In the genomic region with DNA sequence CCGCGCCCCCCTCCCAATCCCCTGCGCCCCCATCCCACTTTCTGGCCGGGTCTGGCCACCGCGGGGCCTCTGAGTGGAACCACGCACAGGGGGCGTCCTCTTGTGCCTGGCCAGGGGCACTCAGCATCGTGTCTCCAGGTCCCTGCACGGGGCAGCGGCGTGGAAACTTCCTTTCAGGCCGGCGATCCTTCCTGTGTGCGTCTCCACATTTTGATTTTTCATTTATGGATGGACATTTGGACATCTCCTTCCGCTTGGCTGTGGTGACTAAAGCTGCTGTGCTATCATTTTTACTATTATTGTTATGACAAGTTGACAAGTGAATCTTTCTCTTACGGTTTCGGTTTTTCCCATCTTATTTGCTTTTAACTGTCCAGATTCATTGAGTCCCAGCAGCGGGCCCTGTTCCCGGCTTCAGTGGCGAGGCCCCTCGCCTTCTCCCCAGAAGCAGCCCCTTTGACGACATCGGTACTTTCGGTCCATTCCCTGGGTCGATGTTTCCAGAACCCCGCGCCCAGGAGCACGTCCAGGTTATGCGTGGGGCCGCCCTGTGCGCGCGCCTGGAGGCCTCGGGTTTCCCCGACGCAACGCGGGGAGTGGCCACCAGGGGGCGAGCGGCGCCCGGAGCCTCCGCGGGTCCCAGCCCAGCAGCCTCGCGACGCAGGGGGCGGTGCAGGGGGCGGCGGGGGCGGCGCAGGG, we compare ENCODE assay signal across 8 cellular contexts. TPM values are rescaled to one million over a fixed set of nuclear protein-coding genes. Genes with fewer than 3 reads are reported as not detected.
A peak's percentile ranks its signal among the peaks of the same experiment; 100 is the strongest.
DNase-seq lines count a peak whose midpoint lies in the region; ATAC-seq and TF ChIP-seq lines count a peak whose summit lies in the region.

No MANE protein-coding gene starts in this region.

- H3K27ac Mint-ChIP-seq in T-helper 1 cell treated with Interleukin-12 subunit alpha and Interleukin-12 subunit beta and Interleukin-4 antibody, amounts not matched to agents 30 μg/mL and 1 μg/mL, for 36 hours = peak overlapping the region; percentile 95

- TF ChIP-seq CTCF in adrenal gland (IDR thresholded peaks at IDR 0.05) (peak; percentile 54 to 97 (median 82)), left ventricle myocardium inferior (IDR thresholded peaks at IDR 0.05; ENCODE audit: borderline replicate concordance) (peak; percentile 81), prostate gland (IDR thresholded peaks at IDR 0.05) (peak; percentile 82 to 96 (median 92))

- H3K4me1 Mint-ChIP-seq in T-helper 1 cell treated with Interleukin-12 subunit alpha and Interleukin-12 subunit beta and Interleukin-4 antibody, amounts not matched to agents 30 μg/mL and 1 μg/mL, for 36 hours (ENCODE audit: low read depth) = peaks cover 31% of the 10 kb centered on the region

- 0 to 2% (median 2%) methylated on average over 15 to 51 of the region's 53 CpGs for WGBS in adrenal gland, 4 donors
- WGBS in prostate gland = 1% methylated on average over 28 of the region's 53 CpGs

- peak overlapping the region in 3 of 4 donors; percentile 26 to 68 (median 37) for H3K4me3 ChIP-seq in adrenal gland
- peak overlapping the region; percentile 69 for H3K4me3 ChIP-seq in left ventricle myocardium inferior
- peak overlapping the region; percentile 38 to 44 for H3K4me3 ChIP-seq in prostate gland

- no peaks in the 10 kb centered on the region for H3K36me3 Mint-ChIP-seq in T-helper 1 cell treated with Interleukin-12 subunit alpha and Interleukin-12 subunit beta and Interleukin-4 antibody, amounts not matched to agents 30 μg/mL and 1 μg/mL, for 36 hours (ENCODE audit: low read depth)

- H3K9me3 Mint-ChIP-seq in T-helper 1 cell treated with Interleukin-12 subunit alpha and Interleukin-12 subunit beta and Interleukin-4 antibody, amounts not matched to agents 30 μg/mL and 1 μg/mL, for 36 hours = no peaks in the 10 kb centered on the region

- peak in 13 of 14 donors; percentile 44 to 90 (median 66) for DNase-seq in C1 segment of cervical spinal cord (lab: John Stamatoyannopoulos, UW)
- DNase-seq in M059J (ENCODE audit: low read depth) = peak; percentile 67
- DNase-seq in adrenal gland = peak; percentile 75 to 95 (median 85)
- DNase-seq in left ventricle myocardium inferior = peak; percentile 86
- DNase-seq in prostate gland (ENCODE audit: low spot score) = peak; percentile 73
- DNase-seq in ureter (ENCODE audit: low spot score) = peak; percentile 91

- H3K4me1 ChIP-seq in adrenal gland (replicated peaks in 1 of 2) (peaks cover 0 to 8% of the 10 kb centered on the region in 2 donors), left ventricle myocardium inferior (peaks cover 14% of the 10 kb centered on the region), prostate gland (replicated peaks) (no peaks in the 10 kb centered on the region)

- no peaks in the 10 kb centered on the region for H3K27me3 ChIP-seq in adrenal gland
- peaks cover 23% of the 10 kb centered on the region for H3K27me3 ChIP-seq in left ventricle myocardium inferior (ENCODE audit: low read depth)
- H3K27me3 ChIP-seq in prostate gland (replicated peaks; ENCODE audit: insufficient read depth) = no peaks in the 10 kb centered on the region

- intact Hi-C loops in adrenal gland (cut with DNase I) (loop anchor here (5.0 kb wide), 3 partner anchors 43 to 268 kb away; no protein-coding TSS in a partner anchor), left ventricle myocardium inferior (cut with micrococcal nuclease) (no loop called here), prostate gland (cut with DNase I) (loop anchor here (5.0 to 10.0 kb wide), 2 partner anchors 268 to 370 kb away; no protein-coding TSS in a partner anchor)

- peak; percentile 42 for ATAC-seq in GM21390 (IDR thresholded peaks at IDR 0.05; ENCODE audit: unreplicated experiment)

- H3K36me3 ChIP-seq in adrenal gland (replicated peaks in 1 of 2) (no peaks in the 10 kb centered on the region), left ventricle myocardium inferior (no peaks in the 10 kb centered on the region), prostate gland (no peaks in the 10 kb centered on the region)

- no peaks in the 10 kb centered on the region for H3K27me3 Mint-ChIP-seq in T-helper 1 cell treated with Interleukin-12 subunit alpha and Interleukin-12 subunit beta and Interleukin-4 antibody, amounts not matched to agents 30 μg/mL and 1 μg/mL, for 36 hours (ENCODE audit: low read depth)

- peak overlapping the region; percentile 97 for H3K4me3 Mint-ChIP-seq in T-helper 1 cell treated with Interleukin-12 subunit alpha and Interleukin-12 subunit beta and Interleukin-4 antibody, amounts not matched to agents 30 μg/mL and 1 μg/mL, for 36 hours

- TF ChIP-seq POLR2A in adrenal gland (IDR thresholded peaks at IDR 0.05) (peak in 1 of 2 donors; percentile 41), prostate gland (IDR thresholded peaks at IDR 0.05) (peak; percentile 22)

- H3K27ac ChIP-seq in adrenal gland (peak overlapping the region in 4 of 5 donors; percentile 57 to 88 (median 76)), left ventricle myocardium inferior (replicated peaks) (peak overlapping the region; percentile 68), prostate gland (peak overlapping the region; percentile 61 to 85)

- H3K9me3 ChIP-seq in adrenal gland (replicated peaks in 1 of 3) (no peaks in the 10 kb centered on the region), left ventricle myocardium inferior (replicated peaks) (no peaks in the 10 kb centered on the region), prostate gland (no peaks in the 10 kb centered on the region)

RNA-seq across cellular contexts. Expression of a gene that starts 12.4 kb away (rescaled TPM):
- 10.1 and 16.7 TPM in 2 replicates for total RNA-seq in M059J (2014; rRNA removed; shearing (Covaris generic))
- total RNA-seq in adrenal gland (10 to 100 TPM; 13.1 to 21.2 (median 18.9) TPM), left ventricle myocardium inferior (4.9 TPM), prostate gland (10 to 100 TPM; 12.2 to 15.5 TPM), ureter (23.0 TPM)
- polyA plus RNA-seq in adrenal gland = 10 to 100 TPM in 2 of 3 donors, 1 to 10 TPM in 1; 1.7 to 15.2 (median 14.2) TPM

Comparison
In these comparisons a context has a peak if more than half of its experiments do, and no peak if none do; other contexts are left out.
1. Peak in every context shown above with its lines: DNase-seq, ATAC-seq, H3K4me3 ChIP-seq and H3K27ac ChIP-seq.